In genomic region chr1:3065396-3065795, GRCh38 we compare ENCODE assay signal across 27 cellular contexts. TPM values are rescaled to one million over a fixed set of nuclear protein-coding genes. Genes with fewer than 3 reads are reported as not detected.
A peak's percentile ranks its signal among the peaks of the same experiment; 100 is the strongest.
DNase-seq lines count a peak whose midpoint lies in the region; ATAC-seq and TF ChIP-seq lines count a peak whose summit lies in the region.
"Had no signal": no experiment of that assay in that cellular context is flagged by ENCODE, and none has a peak within 500 bp of the region (broad histone marks: within the 10 kb centered on the region; RNA-seq: fewer than 3 reads in every experiment).

No MANE protein-coding gene starts in this region.

- H3K36me3 Mint-ChIP-seq in activated T-cell treated with anti-CD3 and anti-CD28 coated beads, Interleukin-2, amount 50 U/mL, for 72 hours (ENCODE audit: insufficient read depth in 2 of 2): peaks cover 0 to 2% of the 10 kb centered on the region in 2 donors
- peaks cover 0 to 2% of the 10 kb centered on the region in 2 donors for H3K36me3 Mint-ChIP-seq in CD14-positive monocyte
- H3K36me3 Mint-ChIP-seq: memory B cell; stimulated activated memory B cell treated with anti-CD40 and anti-IgM and Interleukin-4, amounts not matched to agents 10 μg/mL and 1 μg/mL and 100 μg/mL, for 72 hours had no signal

- H3K9me3 Mint-ChIP-seq in activated T-cell treated with anti-CD3 and anti-CD28 coated beads, Interleukin-2, amount 50 U/mL, for 72 hours: no peaks in the 10 kb centered on the region
- H3K9me3 Mint-ChIP-seq in CD14-positive monocyte: peaks cover 0 to 3% (median 2%) of the 10 kb centered on the region in 7 donors
- H3K9me3 Mint-ChIP-seq: memory B cell; stimulated activated memory B cell treated with anti-CD40 and anti-IgM and Interleukin-4, amounts not matched to agents 10 μg/mL and 1 μg/mL and 100 μg/mL, for 72 hours had no signal

- intact Hi-C loops in CD14-positive monocyte (cut with micrococcal nuclease): no loop called here
- intact Hi-C loops in sciatic nerve (cut with DNase I): loop anchor here (5.0 kb wide), 1 partner anchor 217 kb away; no protein-coding TSS in a partner anchor

- no peak for ATAC-seq in activated T-cell treated with anti-CD3 and anti-CD28 coated beads, Interleukin-2, amount 50 U/mL, for 72 hours (replicated peaks in 1 of 2)
- no peak for ATAC-seq in sciatic nerve
- ATAC-seq: activated CD4-positive, alpha-beta T cell treated with anti-CD3 and anti-CD28 coated beads for 36 hours; activated CD8-positive, alpha-beta T cell treated with anti-CD3 and anti-CD28 coated beads, Interleukin-2, amount 10 ng/mL, durations not matched to agents 7 days and 5 days; HCT116; stimulated activated memory B cell treated with anti-CD40 and anti-IgM and Interleukin-4, amounts not matched to agents 10 μg/mL and 1 μg/mL and 100 μg/mL, for 72 hours had no signal

- TF ChIP-seq CTCF in CD14-positive monocyte (IDR thresholded peaks at IDR 0.05): no peak

- H3K4me1 Mint-ChIP-seq in activated T-cell treated with anti-CD3 and anti-CD28 coated beads, Interleukin-2, amount 50 U/mL, for 72 hours (ENCODE audit: low read depth): no peaks in the 10 kb centered on the region
- peaks cover 3% of the 10 kb centered on the region for H3K4me1 Mint-ChIP-seq in CD14-positive monocyte
- H3K4me1 Mint-ChIP-seq: memory B cell; stimulated activated memory B cell treated with anti-CD40 and anti-IgM and Interleukin-4, amounts not matched to agents 10 μg/mL and 1 μg/mL and 100 μg/mL, for 72 hours had no signal

- no peak overlapping the region for H3K27ac Mint-ChIP-seq in activated T-cell treated with anti-CD3 and anti-CD28 coated beads, Interleukin-2, amount 50 U/mL, for 72 hours
- H3K27ac Mint-ChIP-seq in CD14-positive monocyte: no peak overlapping the region
- H3K27ac Mint-ChIP-seq: activated CD4-positive, alpha-beta T cell treated with anti-CD3 and anti-CD28 coated beads for 36 hours; activated CD8-positive, alpha-beta T cell treated with anti-CD3 and anti-CD28 coated beads, Interleukin-2, amount 10 ng/mL, durations not matched to agents 7 days and 5 days; memory B cell; stimulated activated memory B cell treated with anti-CD40 and anti-IgM and Interleukin-4, amounts not matched to agents 10 μg/mL and 1 μg/mL and 100 μg/mL, for 72 hours had no signal

- H3K27me3 Mint-ChIP-seq in activated T-cell treated with anti-CD3 and anti-CD28 coated beads, Interleukin-2, amount 50 U/mL, for 72 hours (ENCODE audit: low read depth): no peaks in the 10 kb centered on the region
- H3K27me3 Mint-ChIP-seq in CD14-positive monocyte (ENCODE audit: low read depth in 3 of 3): peaks cover 25 to 45% (median 26%) of the 10 kb centered on the region in 3 donors

- DNase-seq in activated T-cell treated with anti-CD3 and anti-CD28 coated beads, Interleukin-2, amount 50 U/mL, for 1 hour: peak; percentile 10
- no peak for DNase-seq in activated T-cell treated with anti-CD3 and anti-CD28 coated beads, Interleukin-2, amount 50 U/mL, for 72 hours
- DNase-seq in CD14-positive monocyte (ENCODE audit: low spot score) (peak; percentile 27), islet precursor cell (peak; percentile 25), sciatic nerve (ENCODE audit: low spot score) (peak; percentile 47), NCI-H2081 treated with DMSO at 0.1 percent for 48 hours (lab: John Stamatoyannopoulos, UW) (no peak), DMS53 treated with DMSO at 0.1 percent for 48 hours (lab: John Stamatoyannopoulos, UW; ENCODE audit: unreplicated experiment) (no peak)
- DNase-seq in effector CD8-positive, alpha-beta T cell (lab: John Stamatoyannopoulos, UW): no peak
- DNase-seq: activated CD4-positive, alpha-beta T cell treated with anti-CD3 and anti-CD28 coated beads for 36 hours; activated CD8-positive, alpha-beta T cell treated with anti-CD3 and anti-CD28 coated beads, Interleukin-2, amount 10 ng/mL, durations not matched to agents 7 days and 5 days; activated T-cell treated with anti-CD3 and anti-CD28 coated beads for 4 hours; cerebellar nuclear complex; NCI-H1436; NCI-H2107; NCI-H446 treated with DMSO at 0.1 percent for 48 hours; NCI-H82; SJCRH30; substantia nigra; SW 1271 had no signal

- H3K4me3 Mint-ChIP-seq in activated T-cell treated with anti-CD3 and anti-CD28 coated beads, Interleukin-2, amount 50 U/mL, for 72 hours: no peak overlapping the region
- no peak overlapping the region for H3K4me3 Mint-ChIP-seq in CD14-positive monocyte
- H3K4me3 Mint-ChIP-seq: activated CD4-positive, alpha-beta T cell treated with anti-CD3 and anti-CD28 coated beads for 36 hours; activated CD8-positive, alpha-beta T cell treated with anti-CD3 and anti-CD28 coated beads, Interleukin-2, amount 10 ng/mL, durations not matched to agents 7 days and 5 days; memory B cell; stimulated activated memory B cell treated with anti-CD40 and anti-IgM and Interleukin-4, amounts not matched to agents 10 μg/mL and 1 μg/mL and 100 μg/mL, for 72 hours had no signal

RNA-seq across cellular contexts. Expression of gene PRDM16, which starts 3.6 kb away (rescaled TPM):
- 1 to 10 TPM in 1 of 2 donors, under 1 TPM in 1; 0.77 to 1.7 TPM for total RNA-seq in activated T-cell treated with anti-CD3 and anti-CD28 coated beads, Interleukin-2, amount 50 U/mL, for 72 hours
- not detected for polyA plus RNA-seq in CD14-positive monocyte
- 31.3 TPM for total RNA-seq in sciatic nerve

RNA-seq across cellular contexts. Expression of gene ACTRT2, which starts 44.1 kb away (rescaled TPM):
- total RNA-seq in activated T-cell treated with anti-CD3 and anti-CD28 coated beads, Interleukin-2, amount 50 U/mL, for 72 hours: not detected
- not detected for polyA plus RNA-seq in CD14-positive monocyte
- total RNA-seq in sciatic nerve: not detected
- total RNA-seq: A172; activated CD4-positive, alpha-beta T cell treated with anti-CD3 and anti-CD28 coated beads for 36 hours; activated CD8-positive, alpha-beta T cell treated with anti-CD3 and anti-CD28 coated beads, Interleukin-2, amount 10 ng/mL, durations not matched to agents 7 days and 5 days; adrenal gland; frontal cortex; hepatocyte; SJCRH30; uterus had no signal
- polyA plus RNA-seq: adrenal gland, hepatocyte had no signal

Comparison
In these comparisons a context has a peak if more than half of its experiments do, and no peak if none do; other contexts are left out.
1. DNase-seq: peak in activated T-cell treated with anti-CD3 and anti-CD28 coated beads, Interleukin-2, amount 50 U/mL, for 1 hour (single experiment), CD14-positive monocyte (single experiment), islet precursor cell (single experiment) and sciatic nerve (single experiment); none in activated T-cell treated with anti-CD3 and anti-CD28 coated beads, Interleukin-2, amount 50 U/mL, for 72 hours (0 of 2), NCI-H2081 treated with DMSO at 0.1 percent for 48 hours (single experiment), DMS53 treated with DMSO at 0.1 percent for 48 hours (single experiment) and effector CD8-positive, alpha-beta T cell (single experiment).
2. RNA of gene PRDM16, which starts 3.6 kb away (total RNA-seq): 31.3 TPM in sciatic nerve (single experiment); 0.77 to 1.7 TPM in activated T-cell treated with anti-CD3 and anti-CD28 coated beads, Interleukin-2, amount 50 U/mL, for 72 hours; every median in the first group is over 10 times any median in the second.